ENCODE assay signal across 17 cellular contexts in genomic region chr4:78379991-78380739, GRCh38.
DNase-seq lines count a peak whose midpoint lies in the region; ATAC-seq and TF ChIP-seq lines count a peak whose summit lies in the region.
"Had no signal": no experiment of that assay in that cellular context is flagged by ENCODE, and none has a peak within 500 bp of the region (broad histone marks: within the 10 kb centered on the region; RNA-seq: fewer than 3 reads in every experiment).

No MANE protein-coding gene starts in this region.

- no peaks in the 10 kb centered on the region for H3K4me1 ChIP-seq in IMR-90 (ENCODE audit: control insufficient read depth, insufficient read depth, low read length)
- H3K4me1 ChIP-seq in fibroblast of lung (ENCODE audit: control insufficient read depth, extremely low read depth, insufficient read depth, low read length), result no peaks in the 10 kb centered on the region

- H3K18ac ChIP-seq in IMR-90 (ENCODE audit: low read depth, low read length), result no peak overlapping the region

- intact Hi-C loops in IMR-90 (cut with micrococcal nuclease), result no loop called here

- no peak overlapping the region for H2AK5ac ChIP-seq in IMR-90 (ENCODE audit: low read depth, low read length)

- no peaks in the 10 kb centered on the region for H3K9me3 ChIP-seq in IMR-90 (ENCODE audit: control insufficient read depth, insufficient read depth, low read length)
- no peaks in the 10 kb centered on the region for H3K9me3 ChIP-seq in fibroblast of lung (ENCODE audit: control insufficient read depth, insufficient read depth, low read depth, low read length)
- H3K9me3 ChIP-seq: gastrocnemius medialis had no signal

- H3K27ac Mint-ChIP-seq in nephron progenitor cell, result peak overlapping the region; percentile 6
- H3K27ac Mint-ChIP-seq: activated CD8-positive, alpha-beta T cell treated with anti-CD3 and anti-CD28 coated beads, Interleukin-2, amount 10 ng/mL, durations not matched to agents 7 days and 5 days; B cell had no signal

- no peak overlapping the region for H2AK9ac ChIP-seq in IMR-90 (replicated peaks; ENCODE audit: low read depth, low read length, poor library complexity)

- H2AFZ ChIP-seq in IMR-90 (replicated peaks; ENCODE audit: low read length, poor library complexity) (no peak overlapping the region), fibroblast of lung (ENCODE audit: low read length) (no peak overlapping the region)

- peaks cover 25% of the 10 kb centered on the region for H3K36me3 Mint-ChIP-seq in nephron progenitor cell (ENCODE audit: low read depth)

- POLR2A ChIA-PET in IMR-90 (lab: Charles Lee; ENCODE audit: unreplicated experiment), result no interaction called here

- H3K27me3 Mint-ChIP-seq in nephron progenitor cell (ENCODE audit: low read depth, poor library complexity), result no peaks in the 10 kb centered on the region

- H4K91ac ChIP-seq in IMR-90 (ENCODE audit: insufficient read depth, low read depth, low read length), result no peak overlapping the region

- no peak overlapping the region for H4K5ac ChIP-seq in IMR-90 (ENCODE audit: low read depth, low read length)

- no CpG with 5 or more reads among the region's 4 CpGs for WGBS in IMR-90 (ENCODE audit: extremely low coverage in 2 of 2, insufficient read length in 1 of 2), 2 experiments

- H3K79me2 ChIP-seq in fibroblast of lung (ENCODE audit: control insufficient read depth, insufficient read depth, low read length), result no peaks in the 10 kb centered on the region

- no peak overlapping the region for H3K9ac ChIP-seq in IMR-90 (ENCODE audit: low read depth, low read length)
- H3K9ac ChIP-seq in fibroblast of lung (ENCODE audit: insufficient read depth, low read length), result no peak overlapping the region

- peaks cover 6% of the 10 kb centered on the region for H3K4me1 Mint-ChIP-seq in nephron progenitor cell
- H3K4me1 Mint-ChIP-seq: B cell had no signal

- no peaks in the 10 kb centered on the region; the same call in 1 of the 2 replicates for H3K27me3 ChIP-seq in IMR-90 (ENCODE audit: control insufficient read depth, insufficient read depth, low read length)
- H3K27me3 ChIP-seq in fibroblast of lung (ENCODE audit: control insufficient read depth, insufficient read depth, low read length), result no peaks in the 10 kb centered on the region
- H3K27me3 ChIP-seq: gastrocnemius medialis had no signal

- DNase-seq in EH (ENCODE audit: low read depth) (peak; percentile 73), IMR-90 (peak; percentile 1), fibroblast of lung (ENCODE audit: low read depth in 2 of 2) (peak; percentile 40 to 64), nephron progenitor cell (no peak), NCI-H226 (no peak), NCI-H345 treated with DMSO at 0.1 percent for 48 hours (lab: John Stamatoyannopoulos, UW; ENCODE audit: unreplicated experiment) (no peak)
- DNase-seq: activated CD8-positive, alpha-beta T cell treated with anti-CD3 and anti-CD28 coated beads, Interleukin-2, amount 10 ng/mL, durations not matched to agents 7 days and 5 days; activated effector memory CD4-positive, alpha-beta T cell treated with Interleukin-2 at 50 U/mL for 16 hours; anterior cingulate cortex; gastrocnemius medialis; NCI-H1092; NCI-H2171 treated with DMSO at 0.1 percent for 48 hours; stimulated activated CD4-positive, alpha-beta T cell treated with anti-CD3 and anti-CD28 coated beads, Interleukin-12 subunit alpha, Interleukin-12 subunit beta, amount 100 ng/mL, for 4 hours had no signal

- CTCF ChIA-PET in IMR-90 (lab: Yijun Ruan, JAX), result interaction anchor here (0.7 to 0.9 kb wide), 2 partner anchors 424 to 535 kb away, joined by 3 read pairs; no protein-coding TSS in a partner anchor

- no peaks in the 10 kb centered on the region for H3K9me1 ChIP-seq in IMR-90 (ENCODE audit: insufficient read depth, low read length)

- no peak overlapping the region for H2BK120ac ChIP-seq in IMR-90 (ENCODE audit: low read depth, low read length)

- H3K4me3 Mint-ChIP-seq in nephron progenitor cell, result no peak overlapping the region
- H3K4me3 Mint-ChIP-seq: activated CD8-positive, alpha-beta T cell treated with anti-CD3 and anti-CD28 coated beads, Interleukin-2, amount 10 ng/mL, durations not matched to agents 7 days and 5 days; B cell had no signal

- TF ChIP-seq POLR2A in IMR-90 (IDR thresholded peaks at IDR 0.05; ENCODE audit: low read depth, low read length), result no peak

- no peak overlapping the region for H3K4ac ChIP-seq in IMR-90 (ENCODE audit: low read depth, low read length)

- H2BK5ac ChIP-seq in IMR-90 (ENCODE audit: low read depth, low read length, poor library complexity, severe bottlenecking), result no peak overlapping the region

- H4K20me1 ChIP-seq in IMR-90 (ENCODE audit: insufficient read depth, low read length) (no peaks in the 10 kb centered on the region), fibroblast of lung (ENCODE audit: control insufficient read depth, extremely low read depth, insufficient read depth, low read length) (no peaks in the 10 kb centered on the region)

- TF ChIP-seq RAD21 in IMR-90 (IDR thresholded peaks at IDR 0.05; ENCODE audit: low read length), result no peak

- TF ChIP-seq CTCF in IMR-90 (conservative IDR thresholded peaks at IDR 0.05; ENCODE audit: low read depth, low read length) (no peak), fibroblast of lung (conservative IDR thresholded peaks at IDR 0.05 in 1 of 2, IDR thresholded peaks at IDR 0.05 in 1 of 2; ENCODE audit: low read depth in 1 of 2, low read length in 2 of 2) (no peak), nephron progenitor cell (IDR thresholded peaks at IDR 0.05) (no peak)

- no peak overlapping the region for H3K56ac ChIP-seq in IMR-90 (ENCODE audit: extremely low read depth, insufficient read depth, low read length)

- no TSS peak for BruUV-seq in IMR-90 (replicated peaks; lab: Mats Ljungman, UMichigan)

- no peak overlapping the region for H3K23ac ChIP-seq in IMR-90 (ENCODE audit: low read depth, low read length)

- in situ Hi-C loops in IMR-90 (cut with MboI; ENCODE audit: low sequenced_read_pairs), result no loop called here

- H3K9me3 Mint-ChIP-seq in nephron progenitor cell, result no peaks in the 10 kb centered on the region

- peak; percentile 51; the same call in 1 of the 2 replicates for ATAC-seq in IMR-90 (ENCODE audit: low read depth)
- ATAC-seq in GM21619 (IDR thresholded peaks at IDR 0.05; ENCODE audit: unreplicated experiment), result no peak
- ATAC-seq in HG03378 (IDR thresholded peaks at IDR 0.05; ENCODE audit: unreplicated experiment), result no peak
- ATAC-seq: activated CD8-positive, alpha-beta T cell treated with anti-CD3 and anti-CD28 coated beads, Interleukin-2, amount 10 ng/mL, durations not matched to agents 7 days and 5 days; gastrocnemius medialis; GM12878 had no signal

- H3K4me2 ChIP-seq in IMR-90 (ENCODE audit: low read depth, low read length), result no peak overlapping the region
- no peak overlapping the region for H3K4me2 ChIP-seq in fibroblast of lung (ENCODE audit: extremely low read depth, insufficient read depth, low read length)

- dilution Hi-C loops in IMR-90 (cut with HindIII; ENCODE audit: low sequenced_read_pairs, unreplicated experiment), result no loop called here

- no peak overlapping the region for H3K27ac ChIP-seq in IMR-90 (ENCODE audit: insufficient read depth, low read length)
- H3K27ac ChIP-seq in fibroblast of lung (ENCODE audit: insufficient read depth, low read length), result no peak overlapping the region
- H3K27ac ChIP-seq: gastrocnemius medialis had no signal

- no peak overlapping the region for H3K14ac ChIP-seq in IMR-90 (replicated peaks; ENCODE audit: low read depth, low read length)

- H4K8ac ChIP-seq in IMR-90 (ENCODE audit: low read depth in 2 of 2, low read length in 2 of 2), result no peak overlapping the region

- H3K36me3 ChIP-seq in IMR-90 (ENCODE audit: control insufficient read depth, insufficient read depth, low read length) (no peaks in the 10 kb centered on the region), fibroblast of lung (ENCODE audit: control insufficient read depth, insufficient read depth, low read length) (no peaks in the 10 kb centered on the region)
- H3K36me3 ChIP-seq: gastrocnemius medialis had no signal

- no peak overlapping the region for H2BK20ac ChIP-seq in IMR-90 (ENCODE audit: low read depth, low read length)

- H3K4me3 ChIP-seq in IMR-90 (ENCODE audit: insufficient read depth, low read depth, low read length) (no peak overlapping the region), fibroblast of lung (replicated peaks in 1 of 4; ENCODE audit: control extremely low read depth in 1 of 4, insufficient read depth in 1 of 4, low read depth in 3 of 4, low read length in 4 of 4) (no peak overlapping the region)
- H3K4me3 ChIP-seq: gastrocnemius medialis, GM12878 had no signal

- no peaks in the 10 kb centered on the region for H3K79me1 ChIP-seq in IMR-90 (ENCODE audit: low read depth in 1 of 2, low read length in 2 of 2)

- no peak overlapping the region for H2BK15ac ChIP-seq in IMR-90 (ENCODE audit: low read depth, low read length)

TF ChIP-seq in IMR-90, 13 proteins besides CTCF, POLR2A, EP300 and RAD21:
- TF ChIP-seq CHD1 (IDR thresholded peaks at IDR 0.05; ENCODE audit: low read depth, low read length) (no peak), RFX5 (IDR thresholded peaks at IDR 0.05; ENCODE audit: low read depth, low read length) (no peak), FOS (IDR thresholded peaks at IDR 0.05; ENCODE audit: low read depth, low read length) (no peak), MAZ (IDR thresholded peaks at IDR 0.05; ENCODE audit: borderline replicate concordance, low read depth, low read length) (no peak), NFE2L2 (IDR thresholded peaks at IDR 0.05; ENCODE audit: low read depth, low read length) (no peak), BHLHE40 (IDR thresholded peaks at IDR 0.05; ENCODE audit: low read depth, low read length) (no peak; the same call in 1 of the 2 replicates), ELK1 (IDR thresholded peaks at IDR 0.05; ENCODE audit: borderline replicate concordance, low read depth, low read length) (no peak), CEBPB (IDR thresholded peaks at IDR 0.05; ENCODE audit: low read depth, low read length) (no peak)
TF ChIP-seq in IMR-90: peak in this region for 0.

Comparison
In these comparisons a context has a peak if more than half of its experiments do, and no peak if none do; other contexts are left out.
1. DNase-seq: peak in EH (single experiment), IMR-90 (single experiment) and fibroblast of lung (2 of 2); none in nephron progenitor cell (single experiment), NCI-H226 (single experiment) and NCI-H345 treated with DMSO at 0.1 percent for 48 hours (single experiment).